Comparison of ENCODE assay signal across 8 cellular contexts in the genomic region with DNA sequence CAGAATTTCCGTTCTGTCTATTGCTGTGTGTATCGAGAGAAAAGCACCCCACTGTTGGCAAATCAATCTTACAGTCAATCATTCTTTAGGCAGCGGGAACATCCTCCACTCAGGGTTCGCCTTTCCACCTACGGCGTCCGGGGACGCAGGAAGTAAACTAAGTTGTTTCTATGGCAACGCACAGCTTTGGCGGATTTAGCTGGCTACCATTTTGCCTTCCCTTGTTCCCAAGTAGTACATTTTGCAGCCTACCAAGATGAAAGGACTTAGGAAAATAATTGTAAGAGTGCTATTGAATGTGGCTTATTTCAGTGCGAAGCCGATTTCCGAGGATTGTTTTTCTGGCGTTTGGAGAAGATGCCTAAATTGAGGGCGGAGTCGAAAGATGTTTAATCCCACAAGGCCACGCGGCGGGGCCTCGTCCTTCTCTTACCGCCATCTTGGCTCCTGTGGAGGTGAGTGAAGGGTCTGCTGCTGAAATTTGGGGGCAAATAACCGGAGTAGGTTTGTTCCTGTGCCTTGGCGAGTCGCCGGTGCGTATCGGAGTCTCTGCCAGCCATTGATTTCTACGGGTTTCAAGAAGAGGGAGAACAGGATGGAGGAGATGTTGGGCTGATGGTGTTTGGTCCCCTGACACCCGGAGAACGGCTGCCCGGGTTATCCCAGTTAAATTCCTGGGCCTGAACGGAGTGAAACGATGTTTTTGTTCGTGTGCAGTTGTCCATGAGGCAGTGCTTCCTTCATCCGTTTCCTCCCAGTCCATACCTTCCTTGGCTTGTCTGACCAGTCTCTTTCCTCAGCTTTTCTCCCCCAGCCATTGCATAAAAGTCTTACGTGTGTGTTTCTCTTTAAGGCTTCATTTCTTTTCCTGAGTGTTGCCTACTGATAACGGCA. TPM values are rescaled to one million over a fixed set of nuclear protein-coding genes. Genes with fewer than 3 reads are reported as not detected.
DNase-seq lines count a peak whose midpoint lies in the region; ATAC-seq, FAIRE-seq and TF ChIP-seq lines count a peak whose summit lies in the region.

A gene (plus strand): TSS at position 424 of the 894 bp plus-strand sequence. CDS start 778 bp downstream, outside the sequence.

- peaks cover 30 to 49% (median 38%) of the 10 kb centered on the region in 3 donors for H3K4me1 ChIP-seq in esophagus squamous epithelium

- WGBS in esophagus squamous epithelium, 2 donors: 0 to 1% methylated on average over 27 to 37 of the region's 37 CpGs

- peak; percentile 93 for ATAC-seq in GM21786 (IDR thresholded peaks at IDR 0.05; ENCODE audit: unreplicated experiment)
- ATAC-seq in activated T-cell treated with anti-CD3 and anti-CD28 coated beads, Interleukin-2, amount 50 U/mL, for 72 hours (replicated peaks in 1 of 2): peak; percentile 92

- H3K27me3 ChIP-seq in esophagus squamous epithelium: no peaks in the 10 kb centered on the region

- intact Hi-C loops in esophagus squamous epithelium (cut with DNase I): no loop called here

- peak in 3 of 4 donors; percentile 40 to 79 (median 58) for TF ChIP-seq POLR2A in esophagus squamous epithelium (IDR thresholded peaks at IDR 0.05)

- H3K9me3 ChIP-seq in KOPT-K1 (ENCODE audit: insufficient read depth, low read length, poor library complexity, severe bottlenecking) (no peaks in the 10 kb centered on the region), esophagus squamous epithelium (no peaks in the 10 kb centered on the region)

- DNase-seq in DMS79 (lab: John Stamatoyannopoulos, UW) (peak; percentile 96), RCC 7860 (ENCODE audit: low spot score) (peak; percentile 94), esophagus squamous epithelium (lab: John Stamatoyannopoulos, UW) (peak; percentile 43), myocyte (ENCODE audit: low read depth) (peak; percentile 97)
- DNase-seq in activated T-cell treated with anti-CD3 and anti-CD28 coated beads, Interleukin-2, amount 50 U/mL, for 72 hours: peak; percentile 86
- peak; percentile 54 to 77 for DNase-seq in stimulated activated CD8-positive, alpha-beta memory T cell treated with anti-CD3 and anti-CD28 coated beads, Interleukin-7, amount 100 ng/mL, for 48 hours (ENCODE audit: extremely low read depth in 1 of 2, low read depth in 1 of 2)

- H3K27me3 Mint-ChIP-seq in activated T-cell treated with anti-CD3 and anti-CD28 coated beads, Interleukin-2, amount 50 U/mL, for 72 hours (ENCODE audit: low read depth): no peaks in the 10 kb centered on the region

- no peaks in the 10 kb centered on the region for H3K9me3 Mint-ChIP-seq in activated T-cell treated with anti-CD3 and anti-CD28 coated beads, Interleukin-2, amount 50 U/mL, for 72 hours

- no peak for TF ChIP-seq CTCF in esophagus squamous epithelium (IDR thresholded peaks at IDR 0.05)

- H3K36me3 ChIP-seq in KOPT-K1 (ENCODE audit: insufficient read depth, low read length): peaks cover 42% of the 10 kb centered on the region
- peaks cover 26 to 39% (median 29%) of the 10 kb centered on the region in 3 donors for H3K36me3 ChIP-seq in esophagus squamous epithelium

- peaks cover 59% of the 10 kb centered on the region for H3K4me1 Mint-ChIP-seq in activated T-cell treated with anti-CD3 and anti-CD28 coated beads, Interleukin-2, amount 50 U/mL, for 72 hours (ENCODE audit: low read depth)

- FAIRE-seq in RCC 7860 (lab: Jason Lieb, UNC): peak; percentile 85

- H3K4me3 ChIP-seq in esophagus squamous epithelium: peak within 1 kb of the TSS; percentile 43 to 76 (median 68)

- H3K27ac Mint-ChIP-seq in activated T-cell treated with anti-CD3 and anti-CD28 coated beads, Interleukin-2, amount 50 U/mL, for 72 hours: peak within 1 kb of the TSS; percentile 99

- H3K4me3 Mint-ChIP-seq in activated T-cell treated with anti-CD3 and anti-CD28 coated beads, Interleukin-2, amount 50 U/mL, for 72 hours: peak within 1 kb of the TSS; percentile 94 to 97

- H3K27ac ChIP-seq in KOPT-K1 (ENCODE audit: low read depth, low read length, poor library complexity, severe bottlenecking) (peak within 1 kb of the TSS; percentile 82), esophagus squamous epithelium (peak within 1 kb of the TSS; percentile 77 to 95 (median 93))

- peaks cover 14 to 35% of the 10 kb centered on the region in 2 donors for H3K36me3 Mint-ChIP-seq in activated T-cell treated with anti-CD3 and anti-CD28 coated beads, Interleukin-2, amount 50 U/mL, for 72 hours (ENCODE audit: insufficient read depth in 2 of 2)

RNA-seq across cellular contexts. Expression of the gene that starts here (rescaled TPM):
- total RNA-seq in activated T-cell treated with anti-CD3 and anti-CD28 coated beads, Interleukin-2, amount 50 U/mL, for 72 hours: 1,000 to 10,000 TPM; 1,788 to 1,874 TPM
- total RNA-seq in esophagus squamous epithelium (100 to 1,000 TPM; 495 to 880 (median 705) TPM), myocyte (553 and 684 TPM in 2 replicates)
- polyA plus RNA-seq in myocyte (2012): 1,341 TPM

Comparison
In these comparisons a context has a peak if more than half of its experiments do, and no peak if none do; other contexts are left out.
1. Peak in every context shown above with its lines: DNase-seq, ATAC-seq, H3K4me3 ChIP-seq and H3K27ac ChIP-seq.
2. DNase-seq: peak in every context shown above with its lines; median percentile 97 in myocyte; 96 in DMS79; 94 in RCC 7860; 86 in activated T-cell treated with anti-CD3 and anti-CD28 coated beads, Interleukin-2, amount 50 U/mL, for 72 hours; 66 in stimulated activated CD8-positive, alpha-beta memory T cell treated with anti-CD3 and anti-CD28 coated beads, Interleukin-7, amount 100 ng/mL, for 48 hours; 43 in esophagus squamous epithelium.